In genomic region chr12:29039013-29039412, GRCh38 we compare ENCODE assay signal across 15 cellular contexts.
DNase-seq lines count a peak whose midpoint lies in the region; ATAC-seq lines count a peak whose summit lies in the region.
"Had no signal": no experiment of that assay in that cellular context is flagged by ENCODE, and none has a peak within 500 bp of the region (broad histone marks: within the 10 kb centered on the region; RNA-seq: fewer than 3 reads in every experiment).

No MANE protein-coding gene starts in this region.

- no peaks in the 10 kb centered on the region for H3K36me3 ChIP-seq in adipocyte (ENCODE audit: control insufficient read depth, insufficient read depth, low read length, severe bottlenecking)

- intact Hi-C loops in right cardiac atrium (cut with DNase I), result no loop called here

- peaks cover 56% of the 10 kb centered on the region for H3K4me1 ChIP-seq in adipocyte (ENCODE audit: control insufficient read depth, insufficient read depth, low read length)
- no peaks in the 10 kb centered on the region for H3K4me1 ChIP-seq in right cardiac atrium (ENCODE audit: control insufficient read depth, insufficient read depth, low read length)

- no peaks in the 10 kb centered on the region for H3K9me3 ChIP-seq in adipocyte (ENCODE audit: control insufficient read depth, low read length)
- H3K9me3 ChIP-seq in right cardiac atrium (ENCODE audit: control insufficient read depth, low read length), result no peaks in the 10 kb centered on the region

- H3K9ac ChIP-seq in adipocyte (ENCODE audit: low read length), result peak overlapping the region; percentile 24

- DNase-seq in GM03348 (ENCODE audit: low spot score) (peak; percentile 69), adipocyte (ENCODE audit: low read depth) (peak; percentile 95), fibroblast of the conjunctiva (ENCODE audit: low read depth) (peak; percentile 96), stromal cell of bone marrow (ENCODE audit: low read depth) (peak; percentile 83), NCI-H526 (lab: John Stamatoyannopoulos, UW) (no peak), right cardiac atrium (no peak)
- no peak for DNase-seq in stimulated activated CD4-positive, alpha-beta T cell treated with anti-CD3 and anti-CD28 coated beads, Interleukin-4, amount 100 ng/mL, for 24 hours
- DNase-seq: activated CD4-positive, alpha-beta T cell treated with anti-CD3 and anti-CD28 coated beads for 48 hours; CD4-positive, alpha-beta memory T cell; DMS79 treated with DMSO at 0.1 percent for 48 hours; Kasumi-1; NCI-H1436; NCI-H345; stimulated activated CD4-positive, alpha-beta T cell treated with anti-CD3 and anti-CD28 coated beads, Interleukin-12 subunit alpha, Interleukin-12 subunit beta, amount 100 ng/mL, for 4 hours; T-helper 9 cell had no signal

- no peak for ATAC-seq in right cardiac atrium

- H3K27me3 ChIP-seq in adipocyte (replicated peaks; ENCODE audit: control insufficient read depth, insufficient read depth, low read length) (no peaks in the 10 kb centered on the region), right cardiac atrium (ENCODE audit: control insufficient read depth, insufficient read depth) (no peaks in the 10 kb centered on the region)

- no peak overlapping the region for H3K27ac ChIP-seq in right cardiac atrium (ENCODE audit: low read length)

- WGBS in right cardiac atrium, result 22% methylated on average over 3 of the region's 3 CpGs

- H3K4me3 ChIP-seq in adipocyte (ENCODE audit: low read length), result peak overlapping the region; percentile 3
- H3K4me3 ChIP-seq in right cardiac atrium (ENCODE audit: low read length), result no peak overlapping the region

Comparison
In these comparisons a context has a peak if more than half of its experiments do, and no peak if none do; other contexts are left out.
1. DNase-seq: peak in GM03348 (single experiment), adipocyte (single experiment), fibroblast of the conjunctiva (single experiment) and stromal cell of bone marrow (single experiment); none in NCI-H526 (0 of 2), stimulated activated CD4-positive, alpha-beta T cell treated with anti-CD3 and anti-CD28 coated beads, Interleukin-4, amount 100 ng/mL, for 24 hours (single experiment) and right cardiac atrium (0 of 3).